Comparison of ENCODE assay signal across 19 cellular contexts in the genomic region with DNA sequence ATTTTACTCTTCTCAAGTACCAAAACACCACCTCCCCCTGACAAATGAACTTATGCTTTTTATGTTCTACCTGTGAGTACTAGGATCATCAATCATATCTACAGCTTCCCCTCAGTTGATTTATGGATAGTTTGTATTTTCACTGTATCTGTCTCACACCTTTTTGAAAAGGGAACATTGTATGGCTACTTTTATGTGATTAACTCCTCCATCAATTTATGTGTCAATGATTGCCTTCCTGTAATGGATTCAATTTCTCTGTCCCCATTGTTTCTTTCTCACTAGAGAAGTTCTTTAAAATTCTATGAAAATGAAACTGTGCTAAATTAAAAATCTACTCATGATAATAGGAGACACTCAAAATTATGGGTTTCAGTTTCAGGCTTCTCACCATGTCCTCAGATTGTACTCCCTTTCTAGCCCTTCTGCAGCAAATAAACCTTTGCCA.
DNase-seq lines count a peak whose midpoint lies in the region; ATAC-seq, FAIRE-seq and TF ChIP-seq lines count a peak whose summit lies in the region.
"Had no signal": no experiment of that assay in that cellular context is flagged by ENCODE, and none has a peak within 500 bp of the region (broad histone marks: within the 10 kb centered on the region; RNA-seq: fewer than 3 reads in every experiment).

No MANE protein-coding gene starts in this region.

- peak; percentile 56 for ATAC-seq in HG02571 (IDR thresholded peaks at IDR 0.05; ENCODE audit: unreplicated experiment)
- peak; percentile 68 for ATAC-seq in HG03196 (IDR thresholded peaks at IDR 0.05; ENCODE audit: unreplicated experiment)

- H3K36me3 ChIP-seq in keratinocyte (ENCODE audit: control insufficient read depth in 2 of 2, extremely low read depth in 1 of 2, insufficient read depth in 2 of 2, low read length in 2 of 2): no peaks in the 10 kb centered on the region
- H3K36me3 ChIP-seq: stomach had no signal

- no peaks in the 10 kb centered on the region for H3K27me3 ChIP-seq in keratinocyte (ENCODE audit: control insufficient read depth, extremely low read depth, insufficient read depth, low read length)
- H3K27me3 ChIP-seq: stomach had no signal

- CTCF ChIA-PET in activated CD4-positive, alpha-beta memory T cell treated with anti-CD3 and anti-CD28 coated beads for 36 hours (lab: Charles Lee): no interaction called here

- peak overlapping the region; percentile 97 for H3K27ac ChIP-seq in keratinocyte (ENCODE audit: control insufficient read depth, insufficient read depth, low read length)
- H3K27ac ChIP-seq: 22Rv1, HL-60, skin epidermis, stomach had no signal

- no peak for FAIRE-seq in keratinocyte (lab: Jason Lieb, UNC)

- dilution Hi-C loops in keratinocyte (cut with MboI; ENCODE audit: extremely low pct_ligation_motif_present, low sequenced_read_pairs): no loop called here

- no peaks in the 10 kb centered on the region for H3K4me1 Mint-ChIP-seq in activated CD4-positive, alpha-beta memory T cell treated with anti-CD3 and anti-CD28 coated beads for 36 hours (ENCODE audit: low read depth)
- H3K4me1 Mint-ChIP-seq: activated CD4-positive, alpha-beta T cell treated with anti-CD3 and anti-CD28 coated beads, Interleukin-2, amount 10 ng/mL, durations not matched to agents 24 days and 14 days had no signal

- TF ChIP-seq CTCF in keratinocyte (optimal IDR thresholded peaks at IDR 0.05 in 1 of 3, IDR thresholded peaks at IDR 0.05 in 1 of 3, conservative IDR thresholded peaks at IDR 0.05 in 1 of 3; ENCODE audit: extremely low read depth in 1 of 3, insufficient read depth in 2 of 3, low read length in 3 of 3): no peak

- POLR2A ChIA-PET in activated CD4-positive, alpha-beta memory T cell treated with anti-CD3 and anti-CD28 coated beads for 36 hours (lab: Charles Lee): no interaction called here

- H3K9me3 ChIP-seq in keratinocyte (ENCODE audit: control insufficient read depth, low read depth, low read length): peaks cover 6% of the 10 kb centered on the region

- H3K9ac ChIP-seq in keratinocyte (ENCODE audit: control insufficient read depth, extremely low read depth, insufficient read depth, low read length): no peak overlapping the region

- no peak overlapping the region for H3K27ac Mint-ChIP-seq in activated CD4-positive, alpha-beta memory T cell treated with anti-CD3 and anti-CD28 coated beads for 36 hours
- H3K27ac Mint-ChIP-seq: activated CD4-positive, alpha-beta T cell treated with anti-CD3 and anti-CD28 coated beads, Interleukin-2, amount 10 ng/mL, durations not matched to agents 24 days and 14 days; CD4-positive, alpha-beta T cell had no signal

- no peaks in the 10 kb centered on the region for H3K27me3 Mint-ChIP-seq in activated CD4-positive, alpha-beta memory T cell treated with anti-CD3 and anti-CD28 coated beads for 36 hours
- H3K27me3 Mint-ChIP-seq: activated CD4-positive, alpha-beta T cell treated with anti-CD3 and anti-CD28 coated beads, Interleukin-2, amount 10 ng/mL, durations not matched to agents 24 days and 14 days; CD4-positive, alpha-beta T cell had no signal

- no peaks in the 10 kb centered on the region for H3K36me3 Mint-ChIP-seq in activated CD4-positive, alpha-beta memory T cell treated with anti-CD3 and anti-CD28 coated beads for 36 hours

- H3K4me2 ChIP-seq in keratinocyte (ENCODE audit: control insufficient read depth, extremely low read depth, insufficient read depth, low read depth, low read length): no peak overlapping the region

- H3K4me3 ChIP-seq in keratinocyte (ENCODE audit: control insufficient read depth in 2 of 3, extremely low read depth in 1 of 3, insufficient read depth in 2 of 3, low read depth in 1 of 3, low read length in 3 of 3): no peak overlapping the region
- H3K4me3 ChIP-seq: skin epidermis, stomach had no signal

- H2AFZ ChIP-seq in keratinocyte (ENCODE audit: control insufficient read depth, low read length): no peak overlapping the region

- H3K4me3 Mint-ChIP-seq in activated CD4-positive, alpha-beta memory T cell treated with anti-CD3 and anti-CD28 coated beads for 36 hours: no peak overlapping the region
- H3K4me3 Mint-ChIP-seq: activated CD4-positive, alpha-beta T cell treated with anti-CD3 and anti-CD28 coated beads, Interleukin-2, amount 10 ng/mL, durations not matched to agents 24 days and 14 days; CD4-positive, alpha-beta T cell had no signal

- intact Hi-C loops in activated CD4-positive, alpha-beta memory T cell treated with anti-CD3 and anti-CD28 coated beads for 36 hours (cut with micrococcal nuclease): no loop called here

- peaks cover 20% of the 10 kb centered on the region for H3K4me1 ChIP-seq in keratinocyte (ENCODE audit: control insufficient read depth, extremely low read depth, insufficient read depth, low read length)
- H3K4me1 ChIP-seq: stomach had no signal

- no peaks in the 10 kb centered on the region for H4K20me1 ChIP-seq in keratinocyte (ENCODE audit: control insufficient read depth, extremely low read depth, insufficient read depth, low read length)

- DNase-seq in NCI-H748 (lab: John Stamatoyannopoulos, UW; ENCODE audit: unreplicated experiment) (peak; percentile 6), NCI-H748 treated with DMSO at 0.1 percent for 48 hours (lab: John Stamatoyannopoulos, UW) (no peak), keratinocyte (ENCODE audit: low read depth, low spot score) (no peak), SHP77 treated with DMSO at 0.1 percent for 48 hours (lab: John Stamatoyannopoulos, UW) (no peak)
- DNase-seq in activated CD4-positive, alpha-beta memory T cell treated with anti-CD3 and anti-CD28 coated beads for 36 hours: no peak
- no peak for DNase-seq in activated CD4-positive, alpha-beta T cell treated with anti-CD3 and anti-CD28 coated beads, Interleukin-2, amount 50 U/mL, for 1 hour
- DNase-seq: activated CD4-positive, alpha-beta T cell treated with anti-CD3 and anti-CD28 coated beads, Interleukin-2, amount 10 ng/mL, durations not matched to agents 24 days and 14 days; CD4-positive, alpha-beta T cell; GOT3; Kasumi-1; NCI-H187 treated with DMSO at 0.1 percent for 48 hours; NCI-H82; stomach; T-helper 9 cell had no signal

- peaks cover 8% of the 10 kb centered on the region for H3K9me3 Mint-ChIP-seq in activated CD4-positive, alpha-beta memory T cell treated with anti-CD3 and anti-CD28 coated beads for 36 hours

- no peaks in the 10 kb centered on the region for H3K79me2 ChIP-seq in keratinocyte (ENCODE audit: control insufficient read depth, insufficient read depth, low read length)

- H3K9me1 ChIP-seq in keratinocyte (ENCODE audit: control insufficient read depth, extremely low read depth, insufficient read depth, low read length): no peaks in the 10 kb centered on the region
